1 cellular context compared by ENCODE assay signal in genomic region chr11:59918987-59919589, GRCh38.
TF ChIP-seq lines count a peak whose summit lies in the region.

No MANE protein-coding gene starts in this region.

TF ChIP-seq in HEK293, 187 proteins besides CTCF, POLR2A, EP300 and RAD21 (continued from another document):
- TF ChIP-seq, protein P1, sequence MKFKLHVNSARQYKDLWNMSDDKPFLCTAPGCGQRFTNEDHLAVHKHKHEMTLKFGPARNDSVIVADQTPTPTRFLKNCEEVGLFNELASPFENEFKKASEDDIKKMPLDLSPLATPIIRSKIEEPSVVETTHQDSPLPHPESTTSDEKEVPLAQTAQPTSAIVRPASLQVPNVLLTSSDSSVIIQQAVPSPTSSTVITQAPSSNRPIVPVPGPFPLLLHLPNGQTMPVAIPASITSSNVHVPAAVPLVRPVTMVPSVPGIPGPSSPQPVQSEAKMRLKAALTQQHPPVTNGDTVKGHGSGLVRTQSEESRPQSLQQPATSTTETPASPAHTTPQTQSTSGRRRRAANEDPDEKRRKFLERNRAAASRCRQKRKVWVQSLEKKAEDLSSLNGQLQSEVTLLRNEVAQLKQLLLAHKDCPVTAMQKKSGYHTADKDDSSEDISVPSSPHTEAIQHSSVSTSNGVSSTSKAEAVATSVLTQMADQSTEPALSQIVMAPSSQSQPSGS (tag by site-specific recombination; IDR thresholded peaks at IDR 0.05; ENCODE audit: low read depth) = 0 out of 2 replicates have a peak, but pooled peaks have one; percentile 21
- TF ChIP-seq, protein P2, sequence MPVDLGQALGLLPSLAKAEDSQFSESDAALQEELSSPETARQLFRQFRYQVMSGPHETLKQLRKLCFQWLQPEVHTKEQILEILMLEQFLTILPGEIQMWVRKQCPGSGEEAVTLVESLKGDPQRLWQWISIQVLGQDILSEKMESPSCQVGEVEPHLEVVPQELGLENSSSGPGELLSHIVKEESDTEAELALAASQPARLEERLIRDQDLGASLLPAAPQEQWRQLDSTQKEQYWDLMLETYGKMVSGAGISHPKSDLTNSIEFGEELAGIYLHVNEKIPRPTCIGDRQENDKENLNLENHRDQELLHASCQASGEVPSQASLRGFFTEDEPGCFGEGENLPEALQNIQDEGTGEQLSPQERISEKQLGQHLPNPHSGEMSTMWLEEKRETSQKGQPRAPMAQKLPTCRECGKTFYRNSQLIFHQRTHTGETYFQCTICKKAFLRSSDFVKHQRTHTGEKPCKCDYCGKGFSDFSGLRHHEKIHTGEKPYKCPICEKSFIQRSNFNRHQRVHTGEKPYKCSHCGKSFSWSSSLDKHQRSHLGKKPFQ (tag by site-specific recombination; IDR thresholded peaks at IDR 0.05) = no peak
- TF ChIP-seq, protein P3, sequence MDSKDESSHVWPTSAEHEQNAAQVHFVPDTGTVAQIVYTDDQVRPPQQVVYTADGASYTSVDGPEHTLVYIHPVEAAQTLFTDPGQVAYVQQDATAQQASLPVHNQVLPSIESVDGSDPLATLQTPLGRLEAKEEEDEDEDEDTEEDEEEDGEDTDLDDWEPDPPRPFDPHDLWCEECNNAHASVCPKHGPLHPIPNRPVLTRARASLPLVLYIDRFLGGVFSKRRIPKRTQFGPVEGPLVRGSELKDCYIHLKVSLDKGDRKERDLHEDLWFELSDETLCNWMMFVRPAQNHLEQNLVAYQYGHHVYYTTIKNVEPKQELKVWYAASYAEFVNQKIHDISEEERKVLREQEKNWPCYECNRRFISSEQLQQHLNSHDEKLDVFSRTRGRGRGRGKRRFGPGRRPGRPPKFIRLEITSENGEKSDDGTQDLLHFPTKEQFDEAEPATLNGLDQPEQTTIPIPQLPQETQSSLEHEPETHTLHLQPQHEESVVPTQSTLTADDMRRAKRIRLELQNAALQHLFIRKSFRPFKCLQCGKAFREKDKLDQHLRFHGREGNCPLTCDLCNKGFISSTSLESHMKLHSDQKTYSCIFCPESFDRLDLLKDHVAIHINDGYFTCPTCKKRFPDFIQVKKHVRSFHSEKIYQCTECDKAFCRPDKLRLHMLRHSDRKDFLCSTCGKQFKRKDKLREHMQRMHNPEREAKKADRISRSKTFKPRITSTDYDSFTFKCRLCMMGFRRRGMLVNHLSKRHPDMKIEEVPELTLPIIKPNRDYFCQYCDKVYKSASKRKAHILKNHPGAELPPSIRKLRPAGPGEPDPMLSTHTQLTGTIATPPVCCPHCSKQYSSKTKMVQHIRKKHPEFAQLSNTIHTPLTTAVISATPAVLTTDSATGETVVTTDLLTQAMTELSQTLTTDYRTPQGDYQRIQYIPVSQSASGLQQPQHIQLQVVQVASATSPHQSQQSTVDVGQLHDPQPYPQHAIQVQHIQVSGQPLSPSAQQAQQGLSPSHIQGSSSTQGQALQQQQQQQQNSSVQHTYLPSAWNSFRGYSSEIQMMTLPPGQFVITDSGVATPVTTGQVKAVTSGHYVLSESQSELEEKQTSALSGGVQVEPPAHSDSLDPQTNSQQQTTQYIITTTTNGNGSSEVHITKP (tag by site-specific recombination; IDR thresholded peaks at IDR 0.05) = no peak
- TF ChIP-seq REST (tag by site-specific recombination; IDR thresholded peaks at IDR 0.05) = no peak
- no peak for TF ChIP-seq ZSCAN16 (tag by site-specific recombination; IDR thresholded peaks at IDR 0.05)
- no peak for TF ChIP-seq ZNF140 (tag by site-specific recombination; IDR thresholded peaks at IDR 0.05)
- no peak for TF ChIP-seq ZNF585B (tag by site-specific recombination; IDR thresholded peaks at IDR 0.05)
- TF ChIP-seq, protein P4, sequence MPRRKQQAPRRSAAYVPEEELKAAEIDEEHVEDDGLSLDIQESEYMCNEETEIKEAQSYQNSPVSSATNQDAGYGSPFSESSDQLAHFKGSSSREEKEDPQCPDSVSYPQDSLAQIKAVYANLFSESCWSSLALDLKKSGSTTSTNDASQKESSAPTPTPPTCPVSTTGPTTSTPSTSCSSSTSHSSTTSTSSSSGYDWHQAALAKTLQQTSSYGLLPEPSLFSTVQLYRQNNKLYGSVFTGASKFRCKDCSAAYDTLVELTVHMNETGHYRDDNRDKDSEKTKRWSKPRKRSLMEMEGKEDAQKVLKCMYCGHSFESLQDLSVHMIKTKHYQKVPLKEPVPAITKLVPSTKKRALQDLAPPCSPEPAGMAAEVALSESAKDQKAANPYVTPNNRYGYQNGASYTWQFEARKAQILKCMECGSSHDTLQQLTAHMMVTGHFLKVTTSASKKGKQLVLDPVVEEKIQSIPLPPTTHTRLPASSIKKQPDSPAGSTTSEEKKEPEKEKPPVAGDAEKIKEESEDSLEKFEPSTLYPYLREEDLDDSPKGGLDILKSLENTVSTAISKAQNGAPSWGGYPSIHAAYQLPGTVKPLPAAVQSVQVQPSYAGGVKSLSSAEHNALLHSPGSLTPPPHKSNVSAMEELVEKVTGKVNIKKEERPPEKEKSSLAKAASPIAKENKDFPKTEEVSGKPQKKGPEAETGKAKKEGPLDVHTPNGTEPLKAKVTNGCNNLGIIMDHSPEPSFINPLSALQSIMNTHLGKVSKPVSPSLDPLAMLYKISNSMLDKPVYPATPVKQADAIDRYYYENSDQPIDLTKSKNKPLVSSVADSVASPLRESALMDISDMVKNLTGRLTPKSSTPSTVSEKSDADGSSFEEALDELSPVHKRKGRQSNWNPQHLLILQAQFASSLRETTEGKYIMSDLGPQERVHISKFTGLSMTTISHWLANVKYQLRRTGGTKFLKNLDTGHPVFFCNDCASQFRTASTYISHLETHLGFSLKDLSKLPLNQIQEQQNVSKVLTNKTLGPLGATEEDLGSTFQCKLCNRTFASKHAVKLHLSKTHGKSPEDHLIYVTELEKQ (tag by site-specific recombination; IDR thresholded peaks at IDR 0.05; ENCODE audit: borderline replicate concordance) = no peak
- TF ChIP-seq BCL11B (tag by site-specific recombination; IDR thresholded peaks at IDR 0.05; ENCODE audit: low read depth) = no peak
- no peak for TF ChIP-seq ZEB2 (tag by site-specific recombination; IDR thresholded peaks at IDR 0.05)
- TF ChIP-seq ZNF521 (tag by site-specific recombination; IDR thresholded peaks at IDR 0.05) = no peak
